Comparison of ENCODE assay signal across 22 cellular contexts in genomic region chr12:22919883-22920282, GRCh38.
DNase-seq lines count a peak whose midpoint lies in the region; ATAC-seq, FAIRE-seq and TF ChIP-seq lines count a peak whose summit lies in the region.
"Had no signal": no experiment of that assay in that cellular context is flagged by ENCODE, and none has a peak within 500 bp of the region (broad histone marks: within the 10 kb centered on the region; RNA-seq: fewer than 3 reads in every experiment).

No MANE protein-coding gene starts in this region.

- H3K79me2 ChIP-seq in HepG2 (ENCODE audit: insufficient read depth, low read length) = no peaks in the 10 kb centered on the region

- peaks cover 0 to 3% (median 0%) of the 10 kb centered on the region in 8 donors for H3K9me3 Mint-ChIP-seq in CD4-positive, alpha-beta memory T cell
- H3K9me3 Mint-ChIP-seq: CD4-positive, alpha-beta T cell; GM23338 had no signal

- H3K27me3 ChIP-seq in right atrium auricular region (no peaks in the 10 kb centered on the region), liver (ENCODE audit: control insufficient read depth in 4 of 4, insufficient read depth in 4 of 4, low read length in 3 of 4) (no peaks in the 10 kb centered on the region), HepG2 (ENCODE audit: control insufficient read depth in 1 of 2, insufficient read depth in 2 of 2, low read length in 2 of 2) (no peaks in the 10 kb centered on the region; a peak in 1 of 5 replicates), right lobe of liver (no peaks in the 10 kb centered on the region), small intestine (ENCODE audit: control insufficient read depth in 2 of 2, insufficient read depth in 2 of 2, low read length in 2 of 2) (no peaks in the 10 kb centered on the region)
- no peaks in the 10 kb centered on the region for H3K27me3 ChIP-seq in CD4-positive, alpha-beta memory T cell (ENCODE audit: insufficient read depth, low read length)

- no peak overlapping the region for H3K4me3 Mint-ChIP-seq in CD4-positive, alpha-beta memory T cell
- H3K4me3 Mint-ChIP-seq: CD4-positive, alpha-beta T cell; GM23338 had no signal

- no TSS peak for BruUV-seq in HepG2 (replicated peaks; lab: Mats Ljungman, UMichigan)

- POLR2A ChIA-PET in HepG2 (lab: Yijun Ruan, JAX) = no interaction called here
- POLR2A ChIA-PET in CD4-positive, alpha-beta memory T cell (lab: Charles Lee; ENCODE audit: partially characterized antibody) = no interaction called here

- TF ChIP-seq EP300 in HepG2 (IDR thresholded peaks at IDR 0.05; ENCODE audit: low read depth in 2 of 2, low read length in 2 of 2) = no peak
- no peak for TF ChIP-seq EP300 in HepG2 (CRISPR knock-in tag; IDR thresholded peaks at IDR 0.05; ENCODE audit: borderline replicate concordance)

- ATAC-seq in Right ventricle myocardium inferior (peak; percentile 56), HepG2 (no peak), right lobe of liver (peak; percentile 70 to 91 (median 74))
- ATAC-seq: A549, GM23338 had no signal

- DNase-seq in Right ventricle myocardium inferior (ENCODE audit: missing footprints) = no peak
- DNase-seq in right atrium auricular region (ENCODE audit: low spot score) = no peak
- no peak for DNase-seq in HepG2 (ENCODE audit: low spot score)
- DNase-seq in right lobe of liver = peak in 1 of 3 donors; percentile 46
- DNase-seq in small intestine = peak; percentile 49
- DNase-seq in CD4-positive, alpha-beta memory T cell = no peak
- DNase-seq in stimulated activated CD4-positive, alpha-beta T cell treated with anti-CD3 and anti-CD28 coated beads, Interleukin-4, amount 100 ng/mL, for 24 hours = no peak
- DNase-seq: AML-193; CD4-positive, alpha-beta T cell; DMS153; DMS79; GDM1; HCEC 1CT had no signal

- 47% methylated on average over 3 of the region's 3 CpGs for WGBS in liver
- WGBS in HepG2 (ENCODE audit: low lambda C conversion rate) = 2% methylated on average over 3 of the region's 3 CpGs
- 49% methylated on average over 2 of the region's 3 CpGs for WGBS in right lobe of liver (ENCODE audit: insufficient coverage, low coverage, low lambda C conversion rate, missing lambda C conversion rate)
- WGBS in small intestine, 3 donors = 17 to 67% (median 46%) methylated on average over 3 of the region's 3 CpGs

- no peaks in the 10 kb centered on the region for H3K4me1 Mint-ChIP-seq in CD4-positive, alpha-beta memory T cell

- no peaks in the 10 kb centered on the region for H3K36me3 Mint-ChIP-seq in CD4-positive, alpha-beta memory T cell

- H3K9me3 ChIP-seq in right atrium auricular region = no peaks in the 10 kb centered on the region
- H3K9me3 ChIP-seq in liver (ENCODE audit: control insufficient read depth in 4 of 4, low read length in 3 of 4) = no peaks in the 10 kb centered on the region
- no peaks in the 10 kb centered on the region for H3K9me3 ChIP-seq in HepG2 (ENCODE audit: low read length)
- H3K9me3 ChIP-seq in right lobe of liver = no peaks in the 10 kb centered on the region
- no peaks in the 10 kb centered on the region for H3K9me3 ChIP-seq in small intestine (ENCODE audit: control insufficient read depth, low read depth)
- H3K9me3 ChIP-seq in CD4-positive, alpha-beta memory T cell (ENCODE audit: control insufficient read depth in 1 of 2, low read length in 2 of 2) = no peaks in the 10 kb centered on the region
- H3K9me3 ChIP-seq: A549 had no signal

- H4K20me1 ChIP-seq in HepG2 (ENCODE audit: insufficient read depth, low read length) = no peaks in the 10 kb centered on the region

- in situ Hi-C loops in HepG2 (cut with HindIII; ENCODE audit: extremely low pct_ligation_motif_present, low pct_unique_long_range_greater_than_20kb) = no loop called here

- H3K9ac ChIP-seq in liver (ENCODE audit: low read depth in 1 of 2, low read length in 2 of 2) = no peak overlapping the region
- no peak overlapping the region for H3K9ac ChIP-seq in HepG2 (ENCODE audit: insufficient read depth, low read depth, low read length)

- no peak overlapping the region for H3K27ac Mint-ChIP-seq in CD4-positive, alpha-beta memory T cell
- H3K27ac Mint-ChIP-seq: CD4-positive, alpha-beta T cell; GM23338 had no signal

- H3K36me3 ChIP-seq in right atrium auricular region = no peaks in the 10 kb centered on the region
- no peaks in the 10 kb centered on the region for H3K36me3 ChIP-seq in liver (ENCODE audit: control insufficient read depth in 4 of 4, insufficient read depth in 3 of 4, low read depth in 1 of 4, low read length in 3 of 4)
- no peaks in the 10 kb centered on the region for H3K36me3 ChIP-seq in HepG2 (replicated peaks in 1 of 2; ENCODE audit: control insufficient read depth in 1 of 2, insufficient read depth in 2 of 2, low read length in 2 of 2)
- H3K36me3 ChIP-seq in right lobe of liver = no peaks in the 10 kb centered on the region
- no peaks in the 10 kb centered on the region for H3K36me3 ChIP-seq in small intestine (ENCODE audit: control insufficient read depth in 2 of 2, insufficient read depth in 2 of 2, low read length in 2 of 2)
- no peaks in the 10 kb centered on the region for H3K36me3 ChIP-seq in CD4-positive, alpha-beta memory T cell (ENCODE audit: insufficient read depth, low read length)

- H3K27me3 Mint-ChIP-seq in CD4-positive, alpha-beta memory T cell = no peaks in the 10 kb centered on the region
- H3K27me3 Mint-ChIP-seq: CD4-positive, alpha-beta T cell had no signal

- FAIRE-seq in HepG2 (lab: Jason Lieb, UNC) (no peak), small intestine (lab: Jason Lieb, UNC) (no peak)
- FAIRE-seq: A549, GM12892, GM18507, H54 had no signal

- TF ChIP-seq RAD21 in liver (IDR thresholded peaks at IDR 0.05) (no peak), HepG2 (CRISPR knock-in tag; IDR thresholded peaks at IDR 0.05) (no peak)

- no peaks in the 10 kb centered on the region for H3K4me1 ChIP-seq in right atrium auricular region
- H3K4me1 ChIP-seq in liver (ENCODE audit: control insufficient read depth in 4 of 4, insufficient read depth in 4 of 4, low read length in 3 of 4) = peaks cover 0 to 13% (median 3%) of the 10 kb centered on the region in 4 donors
- H3K4me1 ChIP-seq in HepG2 (ENCODE audit: insufficient read depth, low read length) = no peaks in the 10 kb centered on the region
- H3K4me1 ChIP-seq in right lobe of liver = peaks cover 0 to 3% (median 2%) of the 10 kb centered on the region in 4 donors
- no peaks in the 10 kb centered on the region for H3K4me1 ChIP-seq in small intestine (ENCODE audit: control insufficient read depth in 2 of 2, insufficient read depth in 1 of 2, low read depth in 1 of 2, low read length in 1 of 2)
- no peaks in the 10 kb centered on the region for H3K4me1 ChIP-seq in CD4-positive, alpha-beta memory T cell (ENCODE audit: insufficient read depth, low read length)
- H3K4me1 ChIP-seq: A549 had no signal

- intact Hi-C loops in Right ventricle myocardium inferior (cut with DNase I) (no loop called here), HepG2 (cut with micrococcal nuclease; ENCODE audit: unreplicated experiment) (no loop called here), right lobe of liver (cut with DNase I) (no loop called here)
- intact Hi-C loops in CD4-positive, alpha-beta memory T cell (cut with micrococcal nuclease) = no loop called here

- TF ChIP-seq POLR2A in HepG2 (IDR thresholded peaks at IDR 0.05; ENCODE audit: insufficient read depth in 1 of 2, low read depth in 2 of 2, low read length in 2 of 2) (no peak), right lobe of liver (IDR thresholded peaks at IDR 0.05) (no peak)

- CTCF ChIA-PET in HepG2 (lab: Yijun Ruan, JAX; ENCODE audit: low intra/inter-chr PET ratio, low total read pairs) = no interaction called here
- CTCF ChIA-PET in CD4-positive, alpha-beta memory T cell (lab: Charles Lee; ENCODE audit: partially characterized antibody) = no interaction called here

- no peak overlapping the region for H3K4me2 ChIP-seq in HepG2 (ENCODE audit: low read depth, low read length)
- H3K4me2 ChIP-seq: A549, GM23338 had no signal

- H3K4me3 ChIP-seq in right atrium auricular region = no peak overlapping the region
- peak overlapping the region in 1 of 3 donors; percentile 8 for H3K4me3 ChIP-seq in liver (ENCODE audit: low read depth in 1 of 3, low read length in 3 of 3)
- no peak overlapping the region for H3K4me3 ChIP-seq in HepG2 (replicated peaks in 1 of 3; ENCODE audit: insufficient read depth in 1 of 3, low read depth in 2 of 3, low read length in 3 of 3)
- H3K4me3 ChIP-seq in right lobe of liver = no peak overlapping the region
- H3K4me3 ChIP-seq in small intestine (ENCODE audit: low read depth in 1 of 2, low read length in 2 of 2) = no peak overlapping the region
- H3K4me3 ChIP-seq in CD4-positive, alpha-beta memory T cell (ENCODE audit: low read length in 2 of 2) = no peak overlapping the region
- H3K4me3 ChIP-seq: A549, GM23338 had no signal

- no peak overlapping the region for H2AFZ ChIP-seq in HepG2 (ENCODE audit: low read length)
- H2AFZ ChIP-seq: GM23338 had no signal

- no peak for TF ChIP-seq CTCF in right atrium auricular region (IDR thresholded peaks at IDR 0.05)
- TF ChIP-seq CTCF in liver (IDR thresholded peaks at IDR 0.05; ENCODE audit: low read depth, low read length, missing input control) = no peak
- no peak for TF ChIP-seq CTCF in HepG2 (CRISPR knock-in tag; IDR thresholded peaks at IDR 0.05)
- no peak for TF ChIP-seq CTCF in right lobe of liver (IDR thresholded peaks at IDR 0.05)

- no peak overlapping the region for H3K27ac ChIP-seq in right atrium auricular region
- H3K27ac ChIP-seq in liver (ENCODE audit: low read depth in 1 of 2, low read length in 2 of 2) = no peak overlapping the region
- no peak overlapping the region for H3K27ac ChIP-seq in HepG2 (ENCODE audit: extremely low read length, insufficient read depth, low read length)
- H3K27ac ChIP-seq in right lobe of liver = no peak overlapping the region
- no peak overlapping the region for H3K27ac ChIP-seq in small intestine (ENCODE audit: low read depth in 1 of 2, low read length in 1 of 2)
- no peak overlapping the region for H3K27ac ChIP-seq in CD4-positive, alpha-beta memory T cell (ENCODE audit: low read depth, low read length)
- H3K27ac ChIP-seq: 22Rv1, A549, C4-2B, HL-60 had no signal

TF ChIP-seq in liver, 16 proteins besides CTCF, POLR2A, EP300 and RAD21:
- TF ChIP-seq TAF1 (conservative IDR thresholded peaks at IDR 0.05) (no peak), HNF4A (conservative IDR thresholded peaks at IDR 0.05) (peak; percentile 69 to 74)

TF ChIP-seq in HepG2, 621 proteins besides CTCF, POLR2A, EP300 and RAD21 (continues in another document):
- no peak for TF ChIP-seq ZSCAN5A (CRISPR knock-in tag; IDR thresholded peaks at IDR 0.05; ENCODE audit: borderline replicate concordance)
